Comparison of ENCODE assay signal across 29 cellular contexts in the genomic region with DNA sequence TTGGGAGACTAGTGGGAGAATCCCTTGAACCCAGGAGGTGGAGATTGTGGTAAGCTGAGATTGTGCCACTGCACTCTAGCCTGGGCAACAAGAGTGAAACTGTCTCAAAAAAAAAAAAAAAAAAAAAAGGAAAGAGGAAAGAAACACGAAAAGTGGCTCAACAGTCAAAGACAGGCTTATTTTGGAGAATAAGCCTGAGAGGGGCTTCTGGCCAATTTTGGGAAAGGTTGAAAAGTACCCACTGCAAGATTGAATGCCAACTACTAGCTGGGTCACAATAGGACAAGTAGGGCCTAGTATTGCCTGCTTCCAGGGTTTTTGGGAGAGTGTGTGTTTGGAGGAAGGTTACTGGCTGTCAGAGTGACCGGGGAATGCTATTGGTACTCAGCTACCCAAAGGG. TPM values are rescaled to one million over a fixed set of nuclear protein-coding genes. Genes with fewer than 3 reads are reported as not detected.
"Had no signal": no experiment of that assay in that cellular context is flagged by ENCODE, and none has a peak within 500 bp of the region (broad histone marks: within the 10 kb centered on the region; RNA-seq: fewer than 3 reads in every experiment).

No MANE protein-coding gene starts in this region.

- H3K27me3 ChIP-seq: colonic mucosa, esophagus squamous epithelium, gastrocnemius medialis, heart right ventricle, left lung had no signal

- H3K9me3 ChIP-seq: colonic mucosa, esophagus squamous epithelium, gastrocnemius medialis, heart right ventricle, left lung, lower lobe of right lung had no signal

- DNase-seq: colonic mucosa; cortex of kidney; effector CD8-positive, alpha-beta T cell; effector memory CD8-positive, alpha-beta T cell; endodermal cell; erythroblast; esophagus squamous epithelium; foreskin fibroblast; foreskin melanocyte; gastrocnemius medialis; glutamatergic neuron; head of caudate nucleus; heart right ventricle; hippocampal formation; left cardiac atrium; left lung; left ventricle myocardium superior; lower lobe of right lung; mesendoderm; midbrain; naive thymus-derived CD4-positive, alpha-beta T cell had no signal

- ATAC-seq: effector memory CD8-positive, alpha-beta T cell; esophagus mucosa; gastrocnemius medialis; heart right ventricle; left cardiac atrium; left lung; left ventricle myocardium superior; lower lobe of right lung; naive thymus-derived CD4-positive, alpha-beta T cell had no signal

- H3K27ac ChIP-seq: colonic mucosa, epithelial cell of prostate, esophagus squamous epithelium, gastrocnemius medialis, heart right ventricle, left lung, lower lobe of right lung had no signal

- FAIRE-seq: endometrium, islet of Langerhans, keratinocyte had no signal

- H3K36me3 ChIP-seq: colonic mucosa, gastrocnemius medialis, heart right ventricle, left lung, lower lobe of right lung had no signal

- H3K4me1 ChIP-seq: colonic mucosa, gastrocnemius medialis had no signal

- H3K4me3 ChIP-seq: colonic mucosa, esophagus squamous epithelium, gastrocnemius medialis, heart right ventricle, left lung, lower lobe of right lung had no signal

RNA-seq across cellular contexts. Expression of a gene that starts 17.2 kb away (rescaled TPM):
- total RNA-seq: naive thymus-derived CD4-positive, alpha-beta T cell had no signal
- polyA plus RNA-seq: naive thymus-derived CD4-positive, alpha-beta T cell had no signal

RNA-seq across cellular contexts. Expression of a gene that starts 46.3 kb away (rescaled TPM):
- total RNA-seq: colonic mucosa, dermis microvascular lymphatic vessel endothelial cell, glomerular endothelial cell, left cardiac atrium, left lung, left ventricle myocardium superior, lower lobe of right lung, lung microvascular endothelial cell had no signal
- polyA plus RNA-seq: naive thymus-derived CD4-positive, alpha-beta T cell had no signal
